Comparison of ENCODE assay signal across 10 cellular contexts in the genomic region with DNA sequence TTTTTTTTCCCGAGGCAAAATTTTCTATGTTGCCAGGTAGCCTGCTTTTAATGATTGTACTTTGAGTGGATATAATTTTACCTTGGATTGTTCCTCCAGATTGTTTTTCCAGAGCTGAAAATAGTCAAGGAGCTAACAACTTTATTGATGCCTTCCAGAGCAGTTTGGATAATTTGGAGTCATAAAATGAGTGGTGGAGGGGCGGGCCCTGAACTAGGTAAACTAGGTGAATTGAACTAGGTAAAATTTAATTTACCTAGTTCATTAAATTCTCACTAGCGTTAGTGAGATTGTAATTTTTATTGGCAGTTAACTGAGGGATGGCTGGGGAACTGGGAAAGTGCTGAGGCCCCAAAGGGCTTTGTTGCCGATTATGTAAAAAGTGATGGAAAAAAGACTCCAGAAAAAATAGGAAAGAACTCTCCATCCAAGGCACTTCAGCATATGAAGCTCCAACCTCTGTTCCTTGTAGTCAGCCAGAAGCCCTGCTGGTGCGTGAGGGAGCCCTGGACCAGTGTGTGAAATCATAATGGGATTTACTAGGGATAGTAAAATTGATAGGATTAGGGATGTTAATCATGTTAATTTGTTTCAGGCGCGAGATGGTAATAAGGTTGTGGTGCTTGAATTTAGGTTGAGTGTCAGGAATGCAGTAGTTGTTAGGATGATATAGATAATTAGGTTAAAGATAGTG. TPM values are rescaled to one million over a fixed set of nuclear protein-coding genes. Genes with fewer than 3 reads are reported as not detected.
DNase-seq lines count a peak whose midpoint lies in the region; TF ChIP-seq lines count a peak whose summit lies in the region.
"Had no signal": no experiment of that assay in that cellular context is flagged by ENCODE, and none has a peak within 500 bp of the region (broad histone marks: within the 10 kb centered on the region; RNA-seq: fewer than 3 reads in every experiment).

No MANE protein-coding gene starts in this region.

- no peaks in the 10 kb centered on the region for H3K9me3 Mint-ChIP-seq in osteocyte (ENCODE audit: unreplicated experiment)

- H3K4me2 ChIP-seq in DOHH2 (ENCODE audit: low read length): peak overlapping the region; percentile 84

- H4K20me1 ChIP-seq in DOHH2 (ENCODE audit: control insufficient read depth, insufficient read depth, low read depth, low read length): peaks cover 19% of the 10 kb centered on the region; the same call in 1 of the 2 replicates

- H3K27me3 ChIP-seq in DOHH2 (ENCODE audit: control insufficient read depth, low read length) (no peaks in the 10 kb centered on the region), duodenal mucosa (ENCODE audit: control insufficient read depth in 1 of 2, insufficient read depth in 2 of 2, low read length in 2 of 2) (no peaks in the 10 kb centered on the region)

- TF ChIP-seq CTCF in DOHH2 (IDR thresholded peaks at IDR 0.05; ENCODE audit: low read depth, low read length, poor library complexity, severe bottlenecking): no peak
- no peak for TF ChIP-seq CTCF in osteocyte (IDR thresholded peaks at IDR 0.05)

- H3K9me3 ChIP-seq in DOHH2 (ENCODE audit: control insufficient read depth, insufficient read depth, low read length): no peaks in the 10 kb centered on the region
- no peaks in the 10 kb centered on the region for H3K9me3 ChIP-seq in duodenal mucosa (ENCODE audit: control insufficient read depth in 1 of 2, low read length in 2 of 2)

- H3K36me3 Mint-ChIP-seq in osteocyte (ENCODE audit: unreplicated experiment): no peaks in the 10 kb centered on the region

- H3K27me3 Mint-ChIP-seq in osteocyte (ENCODE audit: unreplicated experiment): no peaks in the 10 kb centered on the region

- H3K4me3 Mint-ChIP-seq in osteocyte (ENCODE audit: unreplicated experiment): peak overlapping the region; percentile 93

- DNase-seq in NCI-H82 (lab: John Stamatoyannopoulos, UW) (peak; percentile 93), osteocyte (ENCODE audit: extremely low spot score, unreplicated experiment) (no peak), GDM1 (lab: John Stamatoyannopoulos, UW) (no peak), HuH-7.5 (ENCODE audit: low spot score) (no peak), NCI-H2196 treated with DMSO at 0.1 percent for 48 hours (lab: John Stamatoyannopoulos, UW; ENCODE audit: unreplicated experiment) (no peak), glomerular visceral epithelial cell (ENCODE audit: extremely low spot score) (no peak)
- DNase-seq: NCI-H526 treated with DMSO at 0.1 percent for 48 hours, substantia nigra had no signal

- no peak overlapping the region for H3K27ac ChIP-seq in DOHH2 (ENCODE audit: low read depth, low read length)
- H3K27ac ChIP-seq in duodenal mucosa (ENCODE audit: low read depth, low read length): no peak overlapping the region

- H3K27ac Mint-ChIP-seq in osteocyte (ENCODE audit: unreplicated experiment): no peak overlapping the region

- H3K36me3 ChIP-seq in DOHH2 (ENCODE audit: control insufficient read depth, low read length) (peaks cover 43% of the 10 kb centered on the region), duodenal mucosa (ENCODE audit: control insufficient read depth in 1 of 2, insufficient read depth in 2 of 2, low read length in 2 of 2) (no peaks in the 10 kb centered on the region)

- H3F3A ChIP-seq in DOHH2 (ENCODE audit: control insufficient read depth, insufficient read depth): no peaks in the 10 kb centered on the region

- H3K9me2 ChIP-seq in DOHH2 (replicated peaks; ENCODE audit: control insufficient read depth, low read length): no peaks in the 10 kb centered on the region

- H3K4me3 ChIP-seq in DOHH2 (ENCODE audit: low read length) (peak overlapping the region; percentile 88), duodenal mucosa (ENCODE audit: low read depth in 1 of 2, low read length in 2 of 2) (peak overlapping the region; percentile 93 to 94)

- H3K9ac ChIP-seq in duodenal mucosa (ENCODE audit: low read depth in 1 of 2, low read length in 2 of 2): peak overlapping the region; percentile 26 to 94

- peaks cover 66% of the 10 kb centered on the region for H3K79me2 ChIP-seq in DOHH2 (ENCODE audit: control insufficient read depth, low read length)

- H3K4me1 ChIP-seq in DOHH2 (ENCODE audit: control insufficient read depth, low read length) (peaks cover 27% of the 10 kb centered on the region), duodenal mucosa (ENCODE audit: control insufficient read depth in 1 of 2, insufficient read depth in 2 of 2, low read length in 2 of 2) (peaks cover 40 to 45% of the 10 kb centered on the region in 2 donors)

- peaks cover 29% of the 10 kb centered on the region for H3K4me1 Mint-ChIP-seq in osteocyte (ENCODE audit: unreplicated experiment)

RNA-seq across cellular contexts. Expression of a gene that starts 1.7 kb away (rescaled TPM):
- total RNA-seq in osteocyte: 5.4 and 6.5 TPM in 2 replicates

RNA-seq across cellular contexts. Expression of a gene that starts 28.6 kb away (rescaled TPM):
- 33.2 and 36.4 TPM in 2 replicates for total RNA-seq in osteocyte

RNA-seq across cellular contexts. Expression of a gene that starts 33.4 kb away (rescaled TPM):
- total RNA-seq in osteocyte: 16.5 and 17.1 TPM in 2 replicates
